In the genomic region with DNA sequence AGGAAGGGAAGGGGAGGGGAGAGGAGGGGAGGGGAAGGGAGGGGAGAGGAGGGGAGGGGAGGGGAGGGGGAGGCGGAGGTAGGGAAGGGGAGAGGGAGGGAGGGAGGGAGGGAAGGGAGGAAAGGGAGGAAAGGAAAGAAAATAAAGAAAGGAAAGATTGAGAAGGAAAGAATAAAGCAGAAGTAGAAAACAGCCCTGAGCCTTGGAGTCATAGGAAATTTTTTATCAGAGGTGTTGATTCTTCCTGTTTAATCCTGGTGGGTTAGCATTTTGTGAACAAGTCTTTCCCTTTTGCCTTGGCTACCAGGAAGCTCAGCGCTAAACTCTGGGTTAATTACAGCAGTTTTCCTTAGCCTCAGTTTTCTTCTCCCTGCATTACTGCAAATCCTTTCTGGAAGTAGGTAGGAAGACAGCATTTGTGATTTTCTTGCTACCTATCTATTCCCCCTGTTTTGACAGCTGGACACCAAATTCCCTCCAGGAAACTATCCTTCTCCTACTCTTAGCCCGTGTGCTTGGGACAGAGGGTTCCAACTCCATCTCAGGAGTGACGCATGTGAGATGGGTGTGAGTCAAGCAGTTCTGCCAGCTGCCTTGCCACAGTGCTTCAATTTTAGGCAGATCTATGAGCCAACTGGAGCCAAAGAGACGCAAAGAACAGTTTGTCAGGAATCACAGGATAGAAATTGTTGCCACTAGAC, we compare ENCODE assay signal across 30 cellular contexts. TPM values are rescaled to one million over a fixed set of nuclear protein-coding genes. Genes with fewer than 3 reads are reported as not detected.
DNase-seq lines count a peak whose midpoint lies in the region; ATAC-seq and TF ChIP-seq lines count a peak whose summit lies in the region.
"Had no signal": no experiment of that assay in that cellular context is flagged by ENCODE, and none has a peak within 500 bp of the region (broad histone marks: within the 10 kb centered on the region; RNA-seq: fewer than 3 reads in every experiment).

No MANE protein-coding gene starts in this region.

- DNase-seq in activated CD4-positive, alpha-beta memory T cell treated with anti-CD3 and anti-CD28 coated beads, Interleukin-2, amount 10 ng/mL, durations not matched to agents 7 days and 5 days, result peak; percentile 15
- DNase-seq in activated CD4-positive, alpha-beta memory T cell treated with anti-CD3 and anti-CD28 coated beads for 36 hours, result no peak
- DNase-seq in RPMI7951 (ENCODE audit: low read depth), result peak; percentile 25
- DNase-seq in foreskin keratinocyte, result peak in 1 of 2 donors; percentile 58
- DNase-seq in superior temporal gyrus (ENCODE audit: extremely low spot score), result peak; percentile 40
- no peak for DNase-seq in activated gamma-delta T cell treated with Interleukin-2 at 50 U/mL for 16 hours
- DNase-seq: activated CD4-positive, alpha-beta T cell treated with anti-CD3 and anti-CD28 coated beads for 4 hours; activated naive CD4-positive, alpha-beta T cell treated with Interleukin-2 at 50 U/mL for 16 hours; activated T-cell treated with anti-CD3 and anti-CD28 coated beads, Interleukin-2, amount 50 U/mL, for 4 hours; Caco-2; DMS79; KG1; left cardiac atrium; NCI-H146; NCI-H446 treated with DMSO at 0.1 percent for 48 hours; NCI-H82; SK-N-SH; stimulated activated naive CD4-positive, alpha-beta T cell treated with Interleukin-2 at 50 U/mL for 16 hours; T-helper 17 cell had no signal

- H3K4me1 Mint-ChIP-seq in activated CD4-positive, alpha-beta memory T cell treated with anti-CD3 and anti-CD28 coated beads, Interleukin-2, amount 10 ng/mL, durations not matched to agents 7 days and 5 days, result peaks cover 35% of the 10 kb centered on the region
- H3K4me1 Mint-ChIP-seq in activated CD4-positive, alpha-beta memory T cell treated with anti-CD3 and anti-CD28 coated beads for 36 hours (ENCODE audit: low read depth), result peaks cover 32% of the 10 kb centered on the region

- ATAC-seq in foreskin keratinocyte (peak; percentile 73), HG03432 (IDR thresholded peaks at IDR 0.05; ENCODE audit: unreplicated experiment) (no peak), GM18511 (IDR thresholded peaks at IDR 0.05; ENCODE audit: unreplicated experiment) (no peak)
- ATAC-seq: A549; activated T-cell treated with anti-CD3 and anti-CD28 coated beads, Interleukin-2, amount 50 U/mL, for 4 hours; HCT116; left cardiac atrium; sciatic nerve; T-helper 17 cell had no signal

- H3K27ac ChIP-seq in foreskin keratinocyte, result no peak overlapping the region
- H3K27ac ChIP-seq: breast epithelium, neural progenitor cell, RWPE1, thoracic aorta, vagina, VCaP had no signal

- no peak overlapping the region for H3K27ac Mint-ChIP-seq in activated CD4-positive, alpha-beta memory T cell treated with anti-CD3 and anti-CD28 coated beads, Interleukin-2, amount 10 ng/mL, durations not matched to agents 7 days and 5 days
- no peak overlapping the region for H3K27ac Mint-ChIP-seq in activated CD4-positive, alpha-beta memory T cell treated with anti-CD3 and anti-CD28 coated beads for 36 hours

- peaks cover 5% of the 10 kb centered on the region for H3K36me3 Mint-ChIP-seq in activated CD4-positive, alpha-beta memory T cell treated with anti-CD3 and anti-CD28 coated beads, Interleukin-2, amount 10 ng/mL, durations not matched to agents 7 days and 5 days (ENCODE audit: low read depth)
- peaks cover 5% of the 10 kb centered on the region for H3K36me3 Mint-ChIP-seq in activated CD4-positive, alpha-beta memory T cell treated with anti-CD3 and anti-CD28 coated beads for 36 hours
- H3K36me3 Mint-ChIP-seq: neural progenitor cell had no signal

- no peak for TF ChIP-seq CTCF in foreskin keratinocyte (conservative IDR thresholded peaks at IDR 0.05)

- POLR2A ChIA-PET in activated CD4-positive, alpha-beta memory T cell treated with anti-CD3 and anti-CD28 coated beads, Interleukin-2, amount 10 ng/mL, durations not matched to agents 7 days and 5 days (lab: Charles Lee), result no interaction called here
- POLR2A ChIA-PET in activated CD4-positive, alpha-beta memory T cell treated with anti-CD3 and anti-CD28 coated beads for 36 hours (lab: Charles Lee), result no interaction called here

- CTCF ChIA-PET in activated CD4-positive, alpha-beta memory T cell treated with anti-CD3 and anti-CD28 coated beads, Interleukin-2, amount 10 ng/mL, durations not matched to agents 7 days and 5 days (lab: Charles Lee), result interaction anchor here (0.6 to 1.0 kb wide), 2 partner anchors 152 to 188 kb away, joined by 3 read pairs; no protein-coding TSS in a partner anchor
- CTCF ChIA-PET in activated CD4-positive, alpha-beta memory T cell treated with anti-CD3 and anti-CD28 coated beads for 36 hours (lab: Charles Lee), result interaction anchor here (0.9 to 5.1 kb wide), 2 partner anchors 8 to 314 kb away, joined by 3 to 52 read pairs; no protein-coding TSS in a partner anchor

- peaks cover 11% of the 10 kb centered on the region for H3K27me3 Mint-ChIP-seq in activated CD4-positive, alpha-beta memory T cell treated with anti-CD3 and anti-CD28 coated beads, Interleukin-2, amount 10 ng/mL, durations not matched to agents 7 days and 5 days
- H3K27me3 Mint-ChIP-seq in activated CD4-positive, alpha-beta memory T cell treated with anti-CD3 and anti-CD28 coated beads for 36 hours, result no peaks in the 10 kb centered on the region
- H3K27me3 Mint-ChIP-seq: T-helper 17 cell had no signal

- peaks cover 11% of the 10 kb centered on the region for H3K4me1 ChIP-seq in foreskin keratinocyte
- H3K4me1 ChIP-seq: breast epithelium, neural progenitor cell had no signal

- no peak overlapping the region for H3K4me3 Mint-ChIP-seq in activated CD4-positive, alpha-beta memory T cell treated with anti-CD3 and anti-CD28 coated beads, Interleukin-2, amount 10 ng/mL, durations not matched to agents 7 days and 5 days
- no peak overlapping the region for H3K4me3 Mint-ChIP-seq in activated CD4-positive, alpha-beta memory T cell treated with anti-CD3 and anti-CD28 coated beads for 36 hours
- H3K4me3 Mint-ChIP-seq: activated T-cell treated with anti-CD3 and anti-CD28 coated beads, Interleukin-2, amount 50 U/mL, for 4 hours; neural progenitor cell; T-helper 17 cell had no signal

- intact Hi-C loops in activated CD4-positive, alpha-beta memory T cell treated with anti-CD3 and anti-CD28 coated beads for 36 hours (cut with micrococcal nuclease), result loop anchor here (5.0 kb wide), 1 partner anchor 401 kb away; the partner anchor contains the start of gene B3GALNT2

- no peaks in the 10 kb centered on the region for H3K27me3 ChIP-seq in foreskin keratinocyte
- H3K27me3 ChIP-seq: breast epithelium, vagina had no signal

- no peaks in the 10 kb centered on the region for H3K9me3 Mint-ChIP-seq in activated CD4-positive, alpha-beta memory T cell treated with anti-CD3 and anti-CD28 coated beads, Interleukin-2, amount 10 ng/mL, durations not matched to agents 7 days and 5 days
- no peaks in the 10 kb centered on the region for H3K9me3 Mint-ChIP-seq in activated CD4-positive, alpha-beta memory T cell treated with anti-CD3 and anti-CD28 coated beads for 36 hours
- H3K9me3 Mint-ChIP-seq: activated T-cell treated with anti-CD3 and anti-CD28 coated beads, Interleukin-2, amount 50 U/mL, for 4 hours; neural progenitor cell had no signal

RNA-seq across cellular contexts. Expression of gene TOMM20, which starts 26.9 kb away (rescaled TPM):
- 10 to 100 TPM; 81.4 to 89.3 TPM for total RNA-seq in activated CD4-positive, alpha-beta memory T cell treated with anti-CD3 and anti-CD28 coated beads, Interleukin-2, amount 10 ng/mL, durations not matched to agents 7 days and 5 days
- 100 to 1,000 TPM; 127 to 142 TPM for total RNA-seq in activated CD4-positive, alpha-beta memory T cell treated with anti-CD3 and anti-CD28 coated beads for 36 hours
- 68.8 and 74.9 TPM in 2 replicates for total RNA-seq in RPMI7951 (2014; rRNA removed; shearing (Covaris generic))
- total RNA-seq in foreskin keratinocyte, result 84.7 and 90.6 TPM in 2 replicates
- 91.0 and 95.9 TPM in 2 replicates for polyA plus RNA-seq in foreskin keratinocyte

RNA-seq across cellular contexts. Expression of gene RBM34, which starts 59.3 kb away (rescaled TPM):
- 100 to 1,000 TPM in 1 of 2 experiments, 10 to 100 TPM in 1; 95.7 to 102 TPM for total RNA-seq in activated CD4-positive, alpha-beta memory T cell treated with anti-CD3 and anti-CD28 coated beads, Interleukin-2, amount 10 ng/mL, durations not matched to agents 7 days and 5 days
- 100 to 1,000 TPM; 108 to 120 TPM for total RNA-seq in activated CD4-positive, alpha-beta memory T cell treated with anti-CD3 and anti-CD28 coated beads for 36 hours
- total RNA-seq in RPMI7951 (2014; rRNA removed; shearing (Covaris generic)), result 68.7 and 70.0 TPM in 2 replicates
- total RNA-seq in foreskin keratinocyte, result 79.8 and 80.5 TPM in 2 replicates
- polyA plus RNA-seq in foreskin keratinocyte, result 74.8 and 76.5 TPM in 2 replicates

Comparison
In these comparisons a context has a peak if more than half of its experiments do, and no peak if none do; other contexts are left out.
1. DNase-seq: peak in activated CD4-positive, alpha-beta memory T cell treated with anti-CD3 and anti-CD28 coated beads, Interleukin-2, amount 10 ng/mL, durations not matched to agents 7 days and 5 days (single experiment), RPMI7951 (single experiment) and superior temporal gyrus (single experiment); none in activated CD4-positive, alpha-beta memory T cell treated with anti-CD3 and anti-CD28 coated beads for 36 hours (single experiment) and activated gamma-delta T cell treated with Interleukin-2 at 50 U/mL for 16 hours (single experiment).